Comparison of ENCODE assay signal across 33 cellular contexts in the genomic region with DNA sequence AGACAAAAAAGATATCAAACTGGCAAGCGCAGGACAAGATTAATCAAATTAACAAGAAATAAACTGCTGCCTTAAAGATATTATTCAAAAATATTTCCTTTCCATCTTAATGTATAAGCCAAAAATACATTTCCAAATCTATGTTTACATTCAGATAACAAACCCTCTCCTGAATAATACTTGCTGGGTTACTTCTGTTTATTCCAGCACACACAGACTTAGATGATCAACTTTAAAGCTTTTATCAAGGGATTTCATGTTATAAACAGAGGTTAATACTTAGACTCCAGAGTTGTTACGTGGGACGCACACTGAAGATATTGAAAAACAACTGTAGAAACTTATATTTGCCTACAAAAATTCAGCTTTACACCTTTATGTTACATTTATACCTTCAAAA. TPM values are rescaled to one million over a fixed set of nuclear protein-coding genes. Genes with fewer than 3 reads are reported as not detected.
"Had no signal": no experiment of that assay in that cellular context is flagged by ENCODE, and none has a peak within 500 bp of the region (broad histone marks: within the 10 kb centered on the region; RNA-seq: fewer than 3 reads in every experiment).

No MANE protein-coding gene starts in this region.

- DNase-seq: heart right ventricle; kidney glomerular epithelial cell; left colon; left lung; lower lobe of right lung; mammary epithelial cell; mesendoderm; midbrain; naive thymus-derived CD8-positive, alpha-beta T cell; occipital lobe; retina; right cardiac atrium; stimulated activated CD4-positive, alpha-beta T cell treated with anti-CD3 and anti-CD28 coated beads, Interleukin-12 subunit alpha, Interleukin-12 subunit beta, amount 100 ng/mL, for 4 hours; stimulated activated CD4-positive, alpha-beta T cell treated with anti-CD3 and anti-CD28 coated beads, Interleukin-15, amount 100 ng/mL, for 24 hours; stimulated activated CD4-positive, alpha-beta T cell treated with anti-CD3 and anti-CD28 coated beads, Interleukin-2, amount 100 ng/mL, for 24 hours; stimulated activated CD4-positive, alpha-beta T cell treated with anti-CD3 and anti-CD28 coated beads, Interleukin-4, amount 100 ng/mL, for 1 hour; stimulated activated naive B cell treated with anti-CD40 and anti-IgM and Interleukin-4, amounts not matched to agents 10 μg/mL and 1 μg/mL and 100 μg/mL, for 72 hours; stimulated activated naive CD8-positive, alpha-beta T cell treated with anti-CD3 and anti-CD28 coated beads, Interleukin-15, Interleukin-2, amounts not matched to agents 100 U/mL and 50 U/mL, for 24 hours; stomach; testis; tibial artery; uterus had no signal

- H3K4me2 ChIP-seq: hepatocyte had no signal

- H3K9me3 Mint-ChIP-seq: naive thymus-derived CD8-positive, alpha-beta T cell; nephron; neural crest cell; stimulated activated naive B cell treated with anti-CD40 and anti-IgM and Interleukin-4, amounts not matched to agents 10 μg/mL and 1 μg/mL and 100 μg/mL, for 72 hours had no signal

- H3K27ac Mint-ChIP-seq: stimulated activated naive B cell treated with anti-CD40 and anti-IgM and Interleukin-4, amounts not matched to agents 10 μg/mL and 1 μg/mL and 100 μg/mL, for 72 hours had no signal

- H3K4me3 Mint-ChIP-seq: naive thymus-derived CD8-positive, alpha-beta T cell; nephron; neural crest cell; stimulated activated naive B cell treated with anti-CD40 and anti-IgM and Interleukin-4, amounts not matched to agents 10 μg/mL and 1 μg/mL and 100 μg/mL, for 72 hours had no signal

- H3K4me1 Mint-ChIP-seq: neural crest cell; stimulated activated naive B cell treated with anti-CD40 and anti-IgM and Interleukin-4, amounts not matched to agents 10 μg/mL and 1 μg/mL and 100 μg/mL, for 72 hours had no signal

- ATAC-seq: heart right ventricle; left colon; left lung; lower lobe of right lung; naive thymus-derived CD8-positive, alpha-beta T cell; right cardiac atrium; sciatic nerve; stimulated activated naive B cell treated with anti-CD40 and anti-IgM and Interleukin-4, amounts not matched to agents 10 μg/mL and 1 μg/mL and 100 μg/mL, for 72 hours; stimulated activated naive CD8-positive, alpha-beta T cell treated with anti-CD3 and anti-CD28 coated beads, Interleukin-15, Interleukin-2, amounts not matched to agents 100 U/mL and 50 U/mL, for 24 hours had no signal

- H3K9me3 ChIP-seq: heart right ventricle, left lung, lower lobe of right lung, neutrophil, prostate gland, stomach, testis, tibial artery, uterus had no signal

- H3K4me3 ChIP-seq: heart right ventricle, hepatocyte, left lung, lower lobe of right lung, prostate gland, skin epidermis, stomach, testis, tibial artery, uterus had no signal

- H3K27ac ChIP-seq: heart right ventricle, hepatocyte, left lung, lower lobe of right lung, neutrophil, prostate gland, skin epidermis, stomach, testis, tibial artery, uterus had no signal

- FAIRE-seq: keratinocyte had no signal

- H3K27me3 Mint-ChIP-seq: naive thymus-derived CD8-positive, alpha-beta T cell; stimulated activated naive B cell treated with anti-CD40 and anti-IgM and Interleukin-4, amounts not matched to agents 10 μg/mL and 1 μg/mL and 100 μg/mL, for 72 hours had no signal

- H3K4me1 ChIP-seq: heart right ventricle, left lung, prostate gland, testis, tibial artery, uterus had no signal

RNA-seq across cellular contexts. Expression of a gene that starts 33.6 kb away (rescaled TPM):
- total RNA-seq: hepatocyte; left colon; left lung; liver; lower lobe of right lung; mammary epithelial cell; mucosa of gallbladder; naive thymus-derived CD8-positive, alpha-beta T cell; neural crest cell; occipital lobe; osteocyte; sciatic nerve; stomach had no signal
- polyA plus RNA-seq: hepatocyte, keratinocyte, liver, mammary epithelial cell had no signal
